Comparison of ENCODE assay signal across 23 cellular contexts in genomic region chr9:129453734-129454133, GRCh38.
DNase-seq lines count a peak whose midpoint lies in the region; ATAC-seq lines count a peak whose summit lies in the region.
"Had no signal": no experiment of that assay in that cellular context is flagged by ENCODE, and none has a peak within 500 bp of the region (broad histone marks: within the 10 kb centered on the region; RNA-seq: fewer than 3 reads in every experiment).

No MANE protein-coding gene starts in this region.

- no peaks in the 10 kb centered on the region for H3K27me3 Mint-ChIP-seq in activated naive CD4-positive, alpha-beta T cell treated with anti-CD3 and anti-CD28 coated beads, Interleukin-2, amount 50 U/mL, for 24 hours
- peaks cover 74% of the 10 kb centered on the region for H3K27me3 Mint-ChIP-seq in activated naive CD4-positive, alpha-beta T cell treated with anti-CD3 and anti-CD28 coated beads, Interleukin-2, amount 10 ng/mL, durations not matched to agents 7 days and 5 days
- H3K27me3 Mint-ChIP-seq in activated CD8-positive, alpha-beta T cell treated with anti-CD3 and anti-CD28 coated beads, Interleukin-2, amount 10 ng/mL, durations not matched to agents 7 days and 5 days (ENCODE audit: low read depth) = peaks cover 12% of the 10 kb centered on the region
- H3K27me3 Mint-ChIP-seq in activated naive CD8-positive, alpha-beta T cell treated with anti-CD3 and anti-CD28 coated beads, Interleukin-2, amount 50 U/mL, for 24 hours = no peaks in the 10 kb centered on the region
- no peaks in the 10 kb centered on the region for H3K27me3 Mint-ChIP-seq in stimulated activated naive CD8-positive, alpha-beta T cell treated with anti-CD3 and anti-CD28 coated beads, Interleukin-15, amount 100 ng/mL, for 72 hours
- H3K27me3 Mint-ChIP-seq: CD4-positive, alpha-beta memory T cell had no signal

- H3K27ac Mint-ChIP-seq in activated naive CD4-positive, alpha-beta T cell treated with anti-CD3 and anti-CD28 coated beads, Interleukin-2, amount 50 U/mL, for 24 hours = peak overlapping the region; percentile 86
- no peak overlapping the region for H3K27ac Mint-ChIP-seq in activated naive CD4-positive, alpha-beta T cell treated with anti-CD3 and anti-CD28 coated beads, Interleukin-2, amount 10 ng/mL, durations not matched to agents 7 days and 5 days
- H3K27ac Mint-ChIP-seq in activated CD8-positive, alpha-beta T cell treated with anti-CD3 and anti-CD28 coated beads, Interleukin-2, amount 10 ng/mL, durations not matched to agents 7 days and 5 days = peak overlapping the region; percentile 45
- peak overlapping the region; percentile 71 for H3K27ac Mint-ChIP-seq in activated naive CD8-positive, alpha-beta T cell treated with anti-CD3 and anti-CD28 coated beads, Interleukin-2, amount 50 U/mL, for 24 hours
- peak overlapping the region; percentile 28 to 56 for H3K27ac Mint-ChIP-seq in stimulated activated naive CD8-positive, alpha-beta T cell treated with anti-CD3 and anti-CD28 coated beads, Interleukin-15, amount 100 ng/mL, for 72 hours

- H3K4me3 Mint-ChIP-seq in activated naive CD4-positive, alpha-beta T cell treated with anti-CD3 and anti-CD28 coated beads, Interleukin-2, amount 50 U/mL, for 24 hours = no peak overlapping the region
- no peak overlapping the region for H3K4me3 Mint-ChIP-seq in activated naive CD4-positive, alpha-beta T cell treated with anti-CD3 and anti-CD28 coated beads, Interleukin-2, amount 10 ng/mL, durations not matched to agents 7 days and 5 days
- no peak overlapping the region for H3K4me3 Mint-ChIP-seq in activated CD8-positive, alpha-beta T cell treated with anti-CD3 and anti-CD28 coated beads, Interleukin-2, amount 10 ng/mL, durations not matched to agents 7 days and 5 days
- no peak overlapping the region for H3K4me3 Mint-ChIP-seq in activated naive CD8-positive, alpha-beta T cell treated with anti-CD3 and anti-CD28 coated beads, Interleukin-2, amount 50 U/mL, for 24 hours
- H3K4me3 Mint-ChIP-seq in stimulated activated naive CD8-positive, alpha-beta T cell treated with anti-CD3 and anti-CD28 coated beads, Interleukin-15, amount 100 ng/mL, for 72 hours = no peak overlapping the region
- H3K4me3 Mint-ChIP-seq: CD4-positive, alpha-beta memory T cell had no signal

- DNase-seq in activated naive CD4-positive, alpha-beta T cell treated with anti-CD3 and anti-CD28 coated beads, Interleukin-2, amount 10 ng/mL, durations not matched to agents 7 days and 5 days = no peak
- DNase-seq in activated CD8-positive, alpha-beta T cell treated with anti-CD3 and anti-CD28 coated beads, Interleukin-2, amount 10 ng/mL, durations not matched to agents 7 days and 5 days = no peak
- DNase-seq in activated naive CD8-positive, alpha-beta T cell treated with anti-CD3 and anti-CD28 coated beads, Interleukin-2, amount 50 U/mL, for 24 hours = no peak
- no peak for DNase-seq in stimulated activated naive CD8-positive, alpha-beta T cell treated with anti-CD3 and anti-CD28 coated beads, Interleukin-15, amount 100 ng/mL, for 72 hours
- DNase-seq in OCI-M2 (lab: John Stamatoyannopoulos, UW; ENCODE audit: unreplicated experiment) (no peak), NK-92 (lab: John Stamatoyannopoulos, UW; ENCODE audit: unreplicated experiment) (no peak)
- DNase-seq: C1 segment of cervical spinal cord; CD4-positive, alpha-beta memory T cell; COR-L47; DMS53; HCEC 1CT; Karpas-422; NCI-H1092; NCI-H1417 treated with DMSO at 0.1 percent for 48 hours; NCI-H1694 treated with DMSO at 0.1 percent for 48 hours; NCI-H2081 treated with DMSO at 0.1 percent for 48 hours; NCI-H2171; NCI-H226; NCI-H510A; NCI-H69; Peyer's patch; SK-N-SH had no signal

- ATAC-seq in activated CD8-positive, alpha-beta T cell treated with anti-CD3 and anti-CD28 coated beads, Interleukin-2, amount 10 ng/mL, durations not matched to agents 7 days and 5 days = no peak
- no peak for ATAC-seq in activated naive CD8-positive, alpha-beta T cell treated with anti-CD3 and anti-CD28 coated beads, Interleukin-2, amount 50 U/mL, for 24 hours
- ATAC-seq in stimulated activated naive CD8-positive, alpha-beta T cell treated with anti-CD3 and anti-CD28 coated beads, Interleukin-15, amount 100 ng/mL, for 72 hours = no peak

- H3K36me3 Mint-ChIP-seq in activated naive CD4-positive, alpha-beta T cell treated with anti-CD3 and anti-CD28 coated beads, Interleukin-2, amount 50 U/mL, for 24 hours = peaks cover 1% of the 10 kb centered on the region
- H3K36me3 Mint-ChIP-seq in activated naive CD4-positive, alpha-beta T cell treated with anti-CD3 and anti-CD28 coated beads, Interleukin-2, amount 10 ng/mL, durations not matched to agents 7 days and 5 days = no peaks in the 10 kb centered on the region
- H3K36me3 Mint-ChIP-seq in activated CD8-positive, alpha-beta T cell treated with anti-CD3 and anti-CD28 coated beads, Interleukin-2, amount 10 ng/mL, durations not matched to agents 7 days and 5 days (ENCODE audit: low read depth) = no peaks in the 10 kb centered on the region
- H3K36me3 Mint-ChIP-seq in activated naive CD8-positive, alpha-beta T cell treated with anti-CD3 and anti-CD28 coated beads, Interleukin-2, amount 50 U/mL, for 24 hours (ENCODE audit: low read depth) = no peaks in the 10 kb centered on the region
- H3K36me3 Mint-ChIP-seq: CD4-positive, alpha-beta memory T cell had no signal

- no peaks in the 10 kb centered on the region for H3K9me3 Mint-ChIP-seq in activated naive CD4-positive, alpha-beta T cell treated with anti-CD3 and anti-CD28 coated beads, Interleukin-2, amount 50 U/mL, for 24 hours
- no peaks in the 10 kb centered on the region for H3K9me3 Mint-ChIP-seq in activated naive CD4-positive, alpha-beta T cell treated with anti-CD3 and anti-CD28 coated beads, Interleukin-2, amount 10 ng/mL, durations not matched to agents 7 days and 5 days
- no peaks in the 10 kb centered on the region for H3K9me3 Mint-ChIP-seq in activated CD8-positive, alpha-beta T cell treated with anti-CD3 and anti-CD28 coated beads, Interleukin-2, amount 10 ng/mL, durations not matched to agents 7 days and 5 days (ENCODE audit: insufficient read depth)
- H3K9me3 Mint-ChIP-seq in activated naive CD8-positive, alpha-beta T cell treated with anti-CD3 and anti-CD28 coated beads, Interleukin-2, amount 50 U/mL, for 24 hours = no peaks in the 10 kb centered on the region
- H3K9me3 Mint-ChIP-seq in stimulated activated naive CD8-positive, alpha-beta T cell treated with anti-CD3 and anti-CD28 coated beads, Interleukin-15, amount 100 ng/mL, for 72 hours = peaks cover 0 to 10% of the 10 kb centered on the region in 2 donors

- H3K4me1 Mint-ChIP-seq in activated naive CD4-positive, alpha-beta T cell treated with anti-CD3 and anti-CD28 coated beads, Interleukin-2, amount 50 U/mL, for 24 hours = peaks cover 33% of the 10 kb centered on the region
- H3K4me1 Mint-ChIP-seq in activated naive CD4-positive, alpha-beta T cell treated with anti-CD3 and anti-CD28 coated beads, Interleukin-2, amount 10 ng/mL, durations not matched to agents 7 days and 5 days = peaks cover 18% of the 10 kb centered on the region
- peaks cover 18% of the 10 kb centered on the region for H3K4me1 Mint-ChIP-seq in activated CD8-positive, alpha-beta T cell treated with anti-CD3 and anti-CD28 coated beads, Interleukin-2, amount 10 ng/mL, durations not matched to agents 7 days and 5 days (ENCODE audit: low read depth)
- H3K4me1 Mint-ChIP-seq in activated naive CD8-positive, alpha-beta T cell treated with anti-CD3 and anti-CD28 coated beads, Interleukin-2, amount 50 U/mL, for 24 hours = peaks cover 32% of the 10 kb centered on the region
- peaks cover 27% of the 10 kb centered on the region for H3K4me1 Mint-ChIP-seq in stimulated activated naive CD8-positive, alpha-beta T cell treated with anti-CD3 and anti-CD28 coated beads, Interleukin-15, amount 100 ng/mL, for 72 hours

- CTCF ChIA-PET in activated naive CD4-positive, alpha-beta T cell treated with anti-CD3 and anti-CD28 coated beads, Interleukin-2, amount 10 ng/mL, durations not matched to agents 7 days and 5 days (lab: Charles Lee) = no interaction called here
- CTCF ChIA-PET in activated CD8-positive, alpha-beta T cell treated with anti-CD3 and anti-CD28 coated beads, Interleukin-2, amount 10 ng/mL, durations not matched to agents 7 days and 5 days (lab: Charles Lee) = no interaction called here

- POLR2A ChIA-PET in activated CD8-positive, alpha-beta T cell treated with anti-CD3 and anti-CD28 coated beads, Interleukin-2, amount 10 ng/mL, durations not matched to agents 7 days and 5 days (lab: Charles Lee) = no interaction called here
